ENCODE assay signal across 11 cellular contexts in the genomic region with DNA sequence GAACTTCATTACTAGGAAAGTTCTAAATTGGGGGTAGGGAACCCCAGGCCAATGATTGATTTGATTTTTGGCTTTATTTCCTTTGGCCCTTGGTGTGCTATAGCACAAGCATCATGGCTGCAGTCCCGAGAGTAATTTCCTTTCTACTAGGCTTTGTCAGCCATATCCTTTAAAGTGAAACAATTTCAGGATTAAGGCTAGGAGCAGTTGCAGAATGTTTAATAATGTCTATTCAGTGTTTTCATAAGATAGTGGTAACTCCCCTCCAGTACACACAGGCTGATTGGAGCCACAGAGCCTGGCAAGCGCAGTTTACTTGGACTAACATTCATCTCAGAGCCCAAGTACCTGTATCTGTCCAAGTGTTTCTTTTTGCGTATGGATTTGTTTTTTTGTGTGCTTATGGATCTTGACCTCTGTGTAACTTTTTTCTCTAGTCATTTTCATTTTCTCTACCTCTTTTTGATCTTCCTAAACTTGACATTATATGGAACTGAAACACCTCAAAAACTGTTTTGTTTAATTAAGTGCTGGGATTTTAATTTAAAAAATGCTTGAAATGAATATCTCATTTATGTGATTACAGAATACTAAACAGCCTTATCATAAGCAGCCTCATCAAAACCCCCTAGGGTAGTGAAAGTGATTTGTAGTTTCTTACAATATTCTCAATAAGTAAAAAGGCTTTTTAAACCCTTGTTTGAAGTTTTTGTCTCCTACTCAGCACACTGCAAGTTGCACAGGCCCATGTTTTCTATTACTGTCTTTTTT. TPM values are rescaled to one million over a fixed set of nuclear protein-coding genes. Genes with fewer than 3 reads are reported as not detected.
DNase-seq lines count a peak whose midpoint lies in the region; ATAC-seq and TF ChIP-seq lines count a peak whose summit lies in the region.
"Had no signal": no experiment of that assay in that cellular context is flagged by ENCODE, and none has a peak within 500 bp of the region (broad histone marks: within the 10 kb centered on the region; RNA-seq: fewer than 3 reads in every experiment).

No MANE protein-coding gene starts in this region.

- H3K4me1 ChIP-seq in prostate gland (replicated peaks) = no peaks in the 10 kb centered on the region

- POLR2A ChIA-PET in T-cell (lab: Charles Lee) = interaction anchor here (0.7 to 4.5 kb wide), 5 partner anchors 12 to 548 kb away, joined by 4 to 33 read pairs (median 6); no protein-coding TSS in a partner anchor

- H3K36me3 Mint-ChIP-seq in activated CD8-positive, alpha-beta memory T cell treated with anti-CD3 and anti-CD28 coated beads, Interleukin-2, amount 10 ng/mL, durations not matched to agents 7 days and 5 days = peaks cover 22% of the 10 kb centered on the region
- H3K36me3 Mint-ChIP-seq in T-cell = peaks cover 7% of the 10 kb centered on the region
- no peaks in the 10 kb centered on the region for H3K36me3 Mint-ChIP-seq in HFFc6 (ENCODE audit: low read depth)

- no peaks in the 10 kb centered on the region for H3K27me3 ChIP-seq in prostate gland (replicated peaks; ENCODE audit: insufficient read depth)

- H3K4me3 ChIP-seq in fibroblast of the aortic adventitia (ENCODE audit: low read depth, low read length) (peak overlapping the region; percentile 29), prostate gland (no peak overlapping the region)

- H3K4me1 Mint-ChIP-seq in activated CD8-positive, alpha-beta memory T cell treated with anti-CD3 and anti-CD28 coated beads, Interleukin-2, amount 10 ng/mL, durations not matched to agents 7 days and 5 days = peaks cover 70% of the 10 kb centered on the region
- H3K4me1 Mint-ChIP-seq in T-cell = peaks cover 84 to 91% (median 88%) of the 10 kb centered on the region in 3 donors
- peaks cover 28% of the 10 kb centered on the region for H3K4me1 Mint-ChIP-seq in HFFc6 (ENCODE audit: low read depth)

- TF ChIP-seq CTCF in fibroblast of the aortic adventitia (IDR thresholded peaks at IDR 0.05; ENCODE audit: insufficient read depth, low read length) (no peak), prostate gland (IDR thresholded peaks at IDR 0.05) (no peak), HFFc6 (IDR thresholded peaks at IDR 0.05) (no peak)

- CTCF ChIA-PET in activated CD8-positive, alpha-beta memory T cell treated with anti-CD3 and anti-CD28 coated beads, Interleukin-2, amount 10 ng/mL, durations not matched to agents 7 days and 5 days (lab: Charles Lee) = no interaction called here
- CTCF ChIA-PET in T-cell (lab: Charles Lee) = interaction anchor here (0.7 to 6.2 kb wide), 3 partner anchors 18 to 49 kb away, joined by 3 to 40 read pairs (median 5); no protein-coding TSS in a partner anchor

- H3K4me3 Mint-ChIP-seq in activated CD8-positive, alpha-beta memory T cell treated with anti-CD3 and anti-CD28 coated beads, Interleukin-2, amount 10 ng/mL, durations not matched to agents 7 days and 5 days = no peak overlapping the region
- H3K4me3 Mint-ChIP-seq in T-cell (peak overlapping the region; percentile 4 to 56 (median 48)), HFFc6 (no peak overlapping the region; the same call in 1 of the 2 replicates)
- H3K4me3 Mint-ChIP-seq: nephron progenitor cell had no signal

- DNase-seq in activated CD8-positive, alpha-beta memory T cell treated with anti-CD3 and anti-CD28 coated beads, Interleukin-2, amount 10 ng/mL, durations not matched to agents 7 days and 5 days = no peak
- no peak for DNase-seq in activated CD8-positive, alpha-beta memory T cell treated with anti-CD3 and anti-CD28 coated beads, Interleukin-2, amount 50 U/mL, for 48 hours
- DNase-seq in T-cell = no peak
- DNase-seq in fibroblast of the aortic adventitia (ENCODE audit: low read depth) = peak; percentile 68
- DNase-seq in prostate gland (ENCODE audit: low spot score) = no peak
- DNase-seq in NCI-H69 (lab: John Stamatoyannopoulos, UW) = no peak
- no peak for DNase-seq in NCI-H1092 treated with DMSO at 0.1 percent for 48 hours (lab: John Stamatoyannopoulos, UW)
- no peak for DNase-seq in HFFc6
- DNase-seq: effector CD4-positive, alpha-beta T cell; NCI-H1436 treated with DMSO at 0.1 percent for 48 hours; nephron progenitor cell had no signal

- H3K27me3 Mint-ChIP-seq in activated CD8-positive, alpha-beta memory T cell treated with anti-CD3 and anti-CD28 coated beads, Interleukin-2, amount 10 ng/mL, durations not matched to agents 7 days and 5 days = no peaks in the 10 kb centered on the region
- H3K27me3 Mint-ChIP-seq in T-cell = no peaks in the 10 kb centered on the region
- no peaks in the 10 kb centered on the region for H3K27me3 Mint-ChIP-seq in HFFc6 (ENCODE audit: insufficient read depth)

- no peak for ATAC-seq in activated CD8-positive, alpha-beta memory T cell treated with anti-CD3 and anti-CD28 coated beads, Interleukin-2, amount 10 ng/mL, durations not matched to agents 7 days and 5 days
- peak in 1 of 4 experiments; percentile 22 for ATAC-seq in T-cell (replicated peaks in 1 of 4)

- intact Hi-C loops in prostate gland (cut with DNase I) = no loop called here

- H3K27ac Mint-ChIP-seq in activated CD8-positive, alpha-beta memory T cell treated with anti-CD3 and anti-CD28 coated beads, Interleukin-2, amount 10 ng/mL, durations not matched to agents 7 days and 5 days = peak overlapping the region; percentile 56
- H3K27ac Mint-ChIP-seq in T-cell (peak overlapping the region; percentile 30 to 41), HFFc6 (no peak overlapping the region)
- H3K27ac Mint-ChIP-seq: nephron progenitor cell had no signal

- 77% methylated on average over 3 of the region's 3 CpGs for WGBS in prostate gland

- TF ChIP-seq POLR2A in prostate gland (IDR thresholded peaks at IDR 0.05) = no peak

- no peaks in the 10 kb centered on the region for H3K36me3 ChIP-seq in prostate gland

- no peaks in the 10 kb centered on the region for H3K9me3 ChIP-seq in prostate gland

- peak overlapping the region; percentile 8 to 27 for H3K27ac ChIP-seq in prostate gland

- no peaks in the 10 kb centered on the region for H3K9me3 Mint-ChIP-seq in activated CD8-positive, alpha-beta memory T cell treated with anti-CD3 and anti-CD28 coated beads, Interleukin-2, amount 10 ng/mL, durations not matched to agents 7 days and 5 days (ENCODE audit: low read depth)
- no peaks in the 10 kb centered on the region for H3K9me3 Mint-ChIP-seq in T-cell
- H3K9me3 Mint-ChIP-seq in HFFc6 = no peaks in the 10 kb centered on the region
- H3K9me3 Mint-ChIP-seq: nephron progenitor cell had no signal

RNA-seq across cellular contexts. Expression of gene STIM2, which starts 7.5 kb away (rescaled TPM):
- 10 to 100 TPM; 54.6 to 66.3 TPM for total RNA-seq in activated CD8-positive, alpha-beta memory T cell treated with anti-CD3 and anti-CD28 coated beads, Interleukin-2, amount 10 ng/mL, durations not matched to agents 7 days and 5 days
- total RNA-seq in T-cell (10 to 100 TPM; 67.9 to 98.7 (median 75.2) TPM), fibroblast of the aortic adventitia (ENCODE audit: low replicate concordance) (19.8 and 31.2 TPM in 2 replicates), prostate gland (10 to 100 TPM; 34.4 to 44.2 TPM)
- total RNA-seq in HFFc6 (2021; fragmentation: NEBNext Ultra II Directional; extraction: Animal tissue kit (Norgen Biotek cat#: 25700)) = 10 to 100 TPM; 13.7 to 17.1 (median 16.0) TPM

Comparison
In these comparisons a context has a peak if more than half of its experiments do, and no peak if none do; other contexts are left out.
1. H3K4me3 Mint-ChIP-seq: peak in T-cell (3 of 3); none in activated CD8-positive, alpha-beta memory T cell treated with anti-CD3 and anti-CD28 coated beads, Interleukin-2, amount 10 ng/mL, durations not matched to agents 7 days and 5 days (single experiment) and HFFc6 (single experiment).